ENCODE assay signal across 6 cellular contexts in the genomic region with DNA sequence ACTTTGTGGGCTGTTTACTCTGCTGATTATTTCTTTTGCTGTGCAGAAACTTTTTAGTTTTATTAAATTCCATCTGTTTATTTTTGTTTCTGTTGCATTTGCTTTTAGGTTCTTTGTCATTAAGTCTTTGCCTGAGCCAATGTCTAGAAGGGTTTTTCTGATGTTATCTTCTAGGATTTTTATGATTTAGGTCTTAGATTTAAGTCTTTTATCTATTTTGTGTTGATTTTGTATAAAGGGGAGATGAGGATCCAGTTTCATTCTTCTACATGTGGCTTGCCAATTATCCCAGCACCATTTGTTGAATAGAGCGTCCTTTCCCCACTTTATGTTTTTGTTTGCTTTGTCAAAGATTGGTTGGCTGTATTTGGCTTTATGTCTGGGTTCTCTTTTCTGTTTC. TPM values are rescaled to one million over a fixed set of nuclear protein-coding genes. Genes with fewer than 3 reads are reported as not detected.
"Had no signal": no experiment of that assay in that cellular context is flagged by ENCODE, and none has a peak within 500 bp of the region (broad histone marks: within the 10 kb centered on the region; RNA-seq: fewer than 3 reads in every experiment).

No MANE protein-coding gene starts in this region.

RNA-seq across cellular contexts. Expression of a gene that starts 47.1 kb away (rescaled TPM):
- total RNA-seq: subcutaneous adipose tissue, testis, thoracic aorta, upper lobe of right lung, ureter, vagina had no signal
